8 cellular contexts compared by ENCODE assay signal in genomic region chr17:63675607-63676539, GRCh38. TPM values are rescaled to one million over a fixed set of nuclear protein-coding genes. Genes with fewer than 3 reads are reported as not detected.
A peak's percentile ranks its signal among the peaks of the same experiment; 100 is the strongest.
DNase-seq lines count a peak whose midpoint lies in the region; TF ChIP-seq lines count a peak whose summit lies in the region.
"Had no signal": no experiment of that assay in that cellular context is flagged by ENCODE, and none has a peak within 500 bp of the region (broad histone marks: within the 10 kb centered on the region; RNA-seq: fewer than 3 reads in every experiment).

No MANE protein-coding gene starts in this region.

- CTCF ChIA-PET in SK-N-SH (lab: Yijun Ruan, JAX) = interaction anchor here (0.9 to 17.5 kb wide), 17 partner anchors 9 to 594 kb away, joined by 3 to 233 read pairs (median 4); no protein-coding TSS in a partner anchor
- CTCF ChIA-PET in Caco-2 (lab: Charles Lee) = interaction anchor here (0.9 to 1.5 kb wide), 2 partner anchors 20 to 269 kb away, joined by 3 read pairs; no protein-coding TSS in a partner anchor

- peak; percentile 42 for TF ChIP-seq RAD21 in SK-N-SH (IDR thresholded peaks at IDR 0.05; ENCODE audit: low read length)

- H3K27me3 ChIP-seq in SK-N-SH (ENCODE audit: insufficient read depth) (no peaks in the 10 kb centered on the region), osteoblast (ENCODE audit: insufficient read depth, low read length) (no peaks in the 10 kb centered on the region), Caco-2 (replicated peaks; ENCODE audit: control insufficient read depth, insufficient read depth, low read length) (no peaks in the 10 kb centered on the region)

- DNase-seq in HFFc6 (peak; percentile 78), SK-N-SH (peak; percentile 85), fibroblast of peridontal ligament (ENCODE audit: extremely low read depth) (peak; percentile 81), osteoblast (ENCODE audit: insufficient read length, low spot score, missing footprints) (peak; percentile 83), HK-2 (ENCODE audit: unreplicated experiment) (no peak), epidermal melanocyte (ENCODE audit: insufficient read length, low spot score) (no peak), Caco-2 (no peak)

- H3K9me3 Mint-ChIP-seq in HFFc6 (no peaks in the 10 kb centered on the region), Caco-2 (ENCODE audit: unreplicated experiment) (no peaks in the 10 kb centered on the region)

- H4K20me1 ChIP-seq in SK-N-SH (ENCODE audit: insufficient read depth) (peaks cover 4% of the 10 kb centered on the region; the same call in 1 of the 2 replicates), osteoblast (ENCODE audit: insufficient read depth, low read length) (no peaks in the 10 kb centered on the region)

- H3K4me2 ChIP-seq in SK-N-SH (peak overlapping the region; percentile 80), osteoblast (ENCODE audit: insufficient read depth, low read length) (peak overlapping the region; percentile 57)

- peaks cover 23% of the 10 kb centered on the region for H3K4me1 Mint-ChIP-seq in HFFc6 (ENCODE audit: low read depth)
- peaks cover 7% of the 10 kb centered on the region for H3K4me1 Mint-ChIP-seq in Caco-2 (ENCODE audit: low read depth, unreplicated experiment)

- no peaks in the 10 kb centered on the region for H3K9me2 ChIP-seq in SK-N-SH

- peaks cover 26 to 39% of the 10 kb centered on the region in 2 experiments for H3K4me1 ChIP-seq in SK-N-SH (ENCODE audit: control insufficient read depth in 1 of 2, insufficient read depth in 2 of 2, low read depth in 1 of 2, low read length in 1 of 2)
- peaks cover 20% of the 10 kb centered on the region for H3K4me1 ChIP-seq in osteoblast (ENCODE audit: insufficient read depth, low read length)
- 0 out of 2 replicates have a peak, but pooled peaks cover 4% of the 10 kb centered on the region for H3K4me1 ChIP-seq in Caco-2

- H3K4me3 ChIP-seq in SK-N-SH (ENCODE audit: low read depth in 2 of 2, low read length in 1 of 2) (peak overlapping the region in 1 of 2 experiments; percentile 45; a peak in 3 of 4 replicates), osteoblast (ENCODE audit: insufficient read depth, low read length) (peak overlapping the region; percentile 45), Caco-2 (ENCODE audit: low read depth, low read length) (no peak overlapping the region)
- H3K4me3 ChIP-seq: SK-N-MC had no signal

- peaks cover 2% of the 10 kb centered on the region; the same call in 1 of the 2 replicates for H3K27me3 Mint-ChIP-seq in HFFc6 (ENCODE audit: insufficient read depth)
- no peaks in the 10 kb centered on the region for H3K27me3 Mint-ChIP-seq in Caco-2 (ENCODE audit: insufficient read depth, unreplicated experiment)

- H3K9me3 ChIP-seq in SK-N-SH (no peaks in the 10 kb centered on the region), osteoblast (ENCODE audit: low read depth, low read length) (no peaks in the 10 kb centered on the region), Caco-2 (no peaks in the 10 kb centered on the region)

- peaks cover 20% of the 10 kb centered on the region for H3F3A ChIP-seq in SK-N-SH (replicated peaks; ENCODE audit: insufficient read depth)

- H3K4me3 Mint-ChIP-seq in HFFc6 (peak overlapping the region; percentile 61; the same call in 1 of the 2 replicates), Caco-2 (ENCODE audit: unreplicated experiment) (no peak overlapping the region)

- H3K27ac Mint-ChIP-seq in HFFc6 (peak overlapping the region; percentile 39), Caco-2 (ENCODE audit: unreplicated experiment) (no peak overlapping the region)

- H3K36me3 ChIP-seq in SK-N-SH (replicated peaks in 1 of 2; ENCODE audit: control insufficient read depth in 1 of 2, insufficient read depth in 2 of 2, low read length in 1 of 2) (peaks cover 3 to 23% of the 10 kb centered on the region in 2 experiments), osteoblast (ENCODE audit: insufficient read depth, low read length) (peaks cover 4% of the 10 kb centered on the region), Caco-2 (ENCODE audit: control insufficient read depth, insufficient read depth, low read length) (no peaks in the 10 kb centered on the region)

- TF ChIP-seq CTCF in HFFc6 (IDR thresholded peaks at IDR 0.05) = no peak
- no peak for TF ChIP-seq CTCF in SK-N-SH (IDR thresholded peaks at IDR 0.05)
- no peak for TF ChIP-seq CTCF in osteoblast (IDR thresholded peaks at IDR 0.05; ENCODE audit: extremely low read depth, low read depth, low read length)
- TF ChIP-seq CTCF in Caco-2 (IDR thresholded peaks at IDR 0.05; ENCODE audit: insufficient read depth in 1 of 2, low read depth in 1 of 2, low read length in 1 of 2, severe bottlenecking in 1 of 2, unreplicated experiment in 1 of 2) = no peak

- peak overlapping the region; percentile 43 for H2AFZ ChIP-seq in SK-N-SH (ENCODE audit: low read depth)
- peak overlapping the region; percentile 82 for H2AFZ ChIP-seq in osteoblast (ENCODE audit: low read length)

- H3K79me2 ChIP-seq in SK-N-SH (ENCODE audit: insufficient read depth) (no peaks in the 10 kb centered on the region), osteoblast (ENCODE audit: insufficient read depth, low read length) (peaks cover 6% of the 10 kb centered on the region)

- H3K9ac ChIP-seq in SK-N-SH = peak overlapping the region; percentile 21

- TF ChIP-seq EP300 in SK-N-SH (IDR thresholded peaks at IDR 0.05; ENCODE audit: borderline replicate concordance in 1 of 2, low read depth in 1 of 2, low read length in 1 of 2) = peak; percentile 52 to 86; a peak in 3 of 4 replicates

- BruUV-seq in Caco-2 (replicated peaks; lab: Mats Ljungman, UMichigan) = no TSS peak

- 38% methylated on average over 6 of the region's 6 CpGs for WGBS in SK-N-SH (ENCODE audit: low lambda C conversion rate)

- peak overlapping the region; percentile 65 to 97 for H3K27ac ChIP-seq in SK-N-SH (ENCODE audit: low read depth in 2 of 2, low read length in 1 of 2)
- peak overlapping the region; percentile 55 for H3K27ac ChIP-seq in osteoblast (ENCODE audit: low read depth, low read length)
- H3K27ac ChIP-seq: SK-N-MC had no signal

- intact Hi-C loops in Caco-2 (cut with micrococcal nuclease; ENCODE audit: unreplicated experiment) = no loop called here

- POLR2A ChIA-PET in SK-N-SH (lab: Yijun Ruan, JAX) = interaction anchor here (0.9 to 3.0 kb wide), 11 partner anchors 10 to 244 kb away, joined by 3 to 36 read pairs (median 7); partner anchors contain the start of gene MAP3K3
- POLR2A ChIA-PET in Caco-2 (lab: Charles Lee) = no interaction called here

- peaks cover 5% of the 10 kb centered on the region; the same call in 1 of the 2 replicates for H3K36me3 Mint-ChIP-seq in HFFc6 (ENCODE audit: low read depth)
- H3K36me3 Mint-ChIP-seq in Caco-2 (ENCODE audit: insufficient read depth, unreplicated experiment) = no peaks in the 10 kb centered on the region

TF ChIP-seq in SK-N-SH, 30 proteins besides CTCF, POLR2A, EP300 and RAD21 (continues in another document):
- TF ChIP-seq, protein P1, sequence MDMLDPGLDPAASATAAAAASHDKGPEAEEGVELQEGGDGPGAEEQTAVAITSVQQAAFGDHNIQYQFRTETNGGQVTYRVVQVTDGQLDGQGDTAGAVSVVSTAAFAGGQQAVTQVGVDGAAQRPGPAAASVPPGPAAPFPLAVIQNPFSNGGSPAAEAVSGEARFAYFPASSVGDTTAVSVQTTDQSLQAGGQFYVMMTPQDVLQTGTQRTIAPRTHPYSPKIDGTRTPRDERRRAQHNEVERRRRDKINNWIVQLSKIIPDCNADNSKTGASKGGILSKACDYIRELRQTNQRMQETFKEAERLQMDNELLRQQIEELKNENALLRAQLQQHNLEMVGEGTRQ (IDR thresholded peaks at IDR 0.05; ENCODE audit: borderline replicate concordance, low read depth, low read length) = no peak
- TF ChIP-seq GATA2 (CRISPR knock-in tag; IDR thresholded peaks at IDR 0.05) (peak; percentile 99), MXI1 (IDR thresholded peaks at IDR 0.05; ENCODE audit: low read depth, low read length) (peak; percentile 78; the same call in 1 of the 2 replicates), MEF2A (IDR thresholded peaks at IDR 0.05; ENCODE audit: borderline replicate concordance, low read depth) (no peak), NFIC (IDR thresholded peaks at IDR 0.05; ENCODE audit: borderline replicate concordance) (peak; percentile 100), FOXJ3 (CRISPR knock-in tag; IDR thresholded peaks at IDR 0.05) (peak; percentile 81; the same call in 1 of the 2 replicates), JUND (IDR thresholded peaks at IDR 0.05) (peak; percentile 49; the same call in 1 of the 2 replicates), TCF12 (IDR thresholded peaks at IDR 0.05) (peak; percentile 90), EZH2phosphoT487 (IDR thresholded peaks at IDR 0.05; ENCODE audit: borderline replicate concordance, low read depth) (no peak), RFX5 (IDR thresholded peaks at IDR 0.05; ENCODE audit: low read length) (no peak)
- TF ChIP-seq, protein P2, sequence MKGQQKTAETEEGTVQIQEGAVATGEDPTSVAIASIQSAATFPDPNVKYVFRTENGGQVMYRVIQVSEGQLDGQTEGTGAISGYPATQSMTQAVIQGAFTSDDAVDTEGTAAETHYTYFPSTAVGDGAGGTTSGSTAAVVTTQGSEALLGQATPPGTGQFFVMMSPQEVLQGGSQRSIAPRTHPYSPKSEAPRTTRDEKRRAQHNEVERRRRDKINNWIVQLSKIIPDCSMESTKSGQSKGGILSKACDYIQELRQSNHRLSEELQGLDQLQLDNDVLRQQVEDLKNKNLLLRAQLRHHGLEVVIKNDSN (IDR thresholded peaks at IDR 0.05; ENCODE audit: borderline replicate concordance, low read depth) = peak; percentile 41; the same call in 1 of the 2 replicates

RNA-seq across cellular contexts. Expression of gene LIMD2, which starts 24.1 kb away (rescaled TPM):
- total RNA-seq in HFFc6 (2021; fragmentation: NEBNext Ultra II Directional; extraction: Animal tissue kit (Norgen Biotek cat#: 25700)) = 1 to 10 TPM; 1.7 to 5.8 (median 4.1) TPM
- polyA plus RNA-seq in SK-N-SH (2012; rRNA removed) = 75.1 and 78.0 TPM in 2 replicates
- 27.3 and 43.1 TPM in 2 replicates for polyA plus RNA-seq in SK-N-SH (2012; cell fraction: cytosol; rRNA removed)
- polyA plus RNA-seq in SK-N-SH (2012; cell fraction: nucleus; rRNA removed) = 273 and 322 TPM in 2 replicates
- 4.3 and 5.9 TPM in 2 replicates for total RNA-seq in osteoblast
- total RNA-seq in Caco-2 (2022) = 4.1 and 5.1 TPM in 2 replicates

RNA-seq across cellular contexts. Expression of gene MAP3K3, which starts 53.7 kb away (rescaled TPM):
- 10 to 100 TPM; 24.2 to 31.5 (median 27.2) TPM for total RNA-seq in HFFc6 (2021; fragmentation: NEBNext Ultra II Directional; extraction: Animal tissue kit (Norgen Biotek cat#: 25700))
- 25.3 and 26.5 TPM in 2 replicates for polyA plus RNA-seq in SK-N-SH (2012; rRNA removed)
- polyA plus RNA-seq in SK-N-SH (2012; cell fraction: cytosol; rRNA removed) = 15.0 and 20.6 TPM in 2 replicates
- polyA plus RNA-seq in SK-N-SH (2012; cell fraction: nucleus; rRNA removed) = 50.0 and 60.2 TPM in 2 replicates
- total RNA-seq in osteoblast = 51.0 and 53.0 TPM in 2 replicates
- total RNA-seq in Caco-2 (2022) = 15.3 and 16.2 TPM in 2 replicates

Comparison
In these comparisons a context has a peak if more than half of its experiments do, and no peak if none do; other contexts are left out.
1. DNase-seq: peak in HFFc6 (single experiment), SK-N-SH (single experiment), fibroblast of peridontal ligament (single experiment) and osteoblast (single experiment); none in HK-2 (single experiment), epidermal melanocyte (single experiment) and Caco-2 (0 of 2).